Comparison of ENCODE assay signal across 26 cellular contexts in genomic region chr1:18540136-18540765, GRCh38. TPM values are rescaled to one million over a fixed set of nuclear protein-coding genes. Genes with fewer than 3 reads are reported as not detected.
"Had no signal": no experiment of that assay in that cellular context is flagged by ENCODE, and none has a peak within 500 bp of the region (broad histone marks: within the 10 kb centered on the region; RNA-seq: fewer than 3 reads in every experiment).

No MANE protein-coding gene starts in this region.

- H3K4me3 Mint-ChIP-seq: activated CD4-positive, alpha-beta T cell treated with anti-CD3 and anti-CD28 coated beads, Interleukin-2, amount 10 ng/mL, durations not matched to agents 7 days and 5 days; activated CD8-positive, alpha-beta T cell treated with anti-CD3 and anti-CD28 coated beads for 36 hours; activated naive CD4-positive, alpha-beta T cell treated with anti-CD3 and anti-CD28 coated beads, Interleukin-2, amount 10 ng/mL, durations not matched to agents 7 days and 5 days; activated naive CD8-positive, alpha-beta T cell treated with anti-CD3 and anti-CD28 coated beads, Interleukin-2, amount 50 U/mL, for 24 hours; activated T-cell treated with anti-CD3 and anti-CD28 coated beads, Interleukin-2, amount 50 U/mL, for 72 hours; dendritic cell treated with granulocyte-macrophage colony-stimulating factor and Interleukin-4, amounts not matched to agents 40 ng/mL and 50 ng/mL, for 4 days; natural killer cell; stimulated activated memory B cell treated with anti-CD40 and anti-IgM and Interleukin-4, amounts not matched to agents 10 μg/mL and 1 μg/mL and 100 μg/mL, for 72 hours; T-cell; T-helper 2 cell treated with Interferon-gamma antibody and Interleukin-4, amounts not matched to agents 5 μg/mL and 100 μg/mL, for 36 hours had no signal

- H3K9me3 Mint-ChIP-seq: activated CD4-positive, alpha-beta T cell treated with anti-CD3 and anti-CD28 coated beads, Interleukin-2, amount 10 ng/mL, durations not matched to agents 7 days and 5 days; activated CD8-positive, alpha-beta T cell treated with anti-CD3 and anti-CD28 coated beads for 36 hours; activated naive CD4-positive, alpha-beta T cell treated with anti-CD3 and anti-CD28 coated beads, Interleukin-2, amount 10 ng/mL, durations not matched to agents 7 days and 5 days; activated T-cell treated with anti-CD3 and anti-CD28 coated beads, Interleukin-2, amount 50 U/mL, for 72 hours; dendritic cell treated with granulocyte-macrophage colony-stimulating factor and Interleukin-4, amounts not matched to agents 40 ng/mL and 50 ng/mL, for 4 days; natural killer cell; T-helper 2 cell treated with Interferon-gamma antibody and Interleukin-4, amounts not matched to agents 5 μg/mL and 100 μg/mL, for 36 hours had no signal

- H3K36me3 Mint-ChIP-seq: activated naive CD4-positive, alpha-beta T cell treated with anti-CD3 and anti-CD28 coated beads, Interleukin-2, amount 10 ng/mL, durations not matched to agents 7 days and 5 days; natural killer cell; stimulated activated memory B cell treated with anti-CD40 and anti-IgM and Interleukin-4, amounts not matched to agents 10 μg/mL and 1 μg/mL and 100 μg/mL, for 72 hours; T-cell had no signal

- H3K4me1 Mint-ChIP-seq: activated CD4-positive, alpha-beta T cell treated with anti-CD3 and anti-CD28 coated beads, Interleukin-2, amount 10 ng/mL, durations not matched to agents 7 days and 5 days; activated naive CD4-positive, alpha-beta T cell treated with anti-CD3 and anti-CD28 coated beads, Interleukin-2, amount 10 ng/mL, durations not matched to agents 7 days and 5 days; activated naive CD8-positive, alpha-beta T cell treated with anti-CD3 and anti-CD28 coated beads, Interleukin-2, amount 50 U/mL, for 24 hours; natural killer cell; stimulated activated memory B cell treated with anti-CD40 and anti-IgM and Interleukin-4, amounts not matched to agents 10 μg/mL and 1 μg/mL and 100 μg/mL, for 72 hours; T-cell had no signal

- DNase-seq: activated CD4-positive, alpha-beta T cell treated with anti-CD3 and anti-CD28 coated beads, Interleukin-2, amount 10 ng/mL, durations not matched to agents 7 days and 5 days; activated CD8-positive, alpha-beta T cell treated with anti-CD3 and anti-CD28 coated beads for 36 hours; activated effector memory CD4-positive, alpha-beta T cell treated with anti-CD3 and anti-CD28 coated beads, Interleukin-2, amount 50 U/mL, for 16 hours; activated naive CD4-positive, alpha-beta T cell treated with anti-CD3 and anti-CD28 coated beads, Interleukin-2, amount 10 ng/mL, durations not matched to agents 7 days and 5 days; activated naive CD8-positive, alpha-beta T cell treated with anti-CD3 and anti-CD28 coated beads, Interleukin-2, amount 50 U/mL, for 24 hours; activated T-cell treated with anti-CD3 and anti-CD28 coated beads, Interleukin-2, amount 50 U/mL, for 72 hours; effector CD8-positive, alpha-beta T cell; foreskin keratinocyte; left lung; midbrain; natural killer cell; small intestine; T-cell; testis; trophoblast cell had no signal

- H3K4me3 ChIP-seq: left lung, pancreas, right lobe of liver, testis had no signal

- H3K4me1 ChIP-seq: foreskin keratinocyte, left lung, right lobe of liver, testis had no signal

- H3K27me3 ChIP-seq: pancreas, right lobe of liver, testis had no signal

- ATAC-seq: activated CD4-positive, CD25-positive, alpha-beta regulatory T cell treated with anti-CD3 and anti-CD28 coated beads, Interleukin-2, amount 50 U/mL, for 24 hours; activated CD8-positive, alpha-beta T cell treated with anti-CD3 and anti-CD28 coated beads for 36 hours; activated naive CD8-positive, alpha-beta T cell treated with anti-CD3 and anti-CD28 coated beads, Interleukin-2, amount 50 U/mL, for 24 hours; activated T-cell treated with anti-CD3 and anti-CD28 coated beads, Interleukin-2, amount 50 U/mL, for 72 hours; foreskin keratinocyte; left lung; natural killer cell; pancreas; right lobe of liver; stimulated activated memory B cell treated with anti-CD40 and anti-IgM and Interleukin-4, amounts not matched to agents 10 μg/mL and 1 μg/mL and 100 μg/mL, for 72 hours; T-cell had no signal

- H3K27ac ChIP-seq: foreskin keratinocyte, left lung, neutrophil, pancreas, right lobe of liver, testis, VCaP had no signal

- H3K9me3 ChIP-seq: left lung, neutrophil, pancreas, right lobe of liver, testis had no signal

- H3K36me3 ChIP-seq: left lung, neutrophil, pancreas, right lobe of liver had no signal

- H3K27ac Mint-ChIP-seq: activated CD4-positive, alpha-beta T cell treated with anti-CD3 and anti-CD28 coated beads, Interleukin-2, amount 10 ng/mL, durations not matched to agents 7 days and 5 days; activated CD8-positive, alpha-beta T cell treated with anti-CD3 and anti-CD28 coated beads for 36 hours; activated naive CD4-positive, alpha-beta T cell treated with anti-CD3 and anti-CD28 coated beads, Interleukin-2, amount 10 ng/mL, durations not matched to agents 7 days and 5 days; activated naive CD8-positive, alpha-beta T cell treated with anti-CD3 and anti-CD28 coated beads, Interleukin-2, amount 50 U/mL, for 24 hours; activated T-cell treated with anti-CD3 and anti-CD28 coated beads, Interleukin-2, amount 50 U/mL, for 72 hours; dendritic cell treated with granulocyte-macrophage colony-stimulating factor and Interleukin-4, amounts not matched to agents 40 ng/mL and 50 ng/mL, for 4 days; natural killer cell; stimulated activated memory B cell treated with anti-CD40 and anti-IgM and Interleukin-4, amounts not matched to agents 10 μg/mL and 1 μg/mL and 100 μg/mL, for 72 hours; T-cell; T-helper 2 cell treated with Interferon-gamma antibody and Interleukin-4, amounts not matched to agents 5 μg/mL and 100 μg/mL, for 36 hours had no signal

RNA-seq across cellular contexts. Expression of gene KLHDC7A, which starts 59.5 kb away (rescaled TPM):
- total RNA-seq: activated CD4-positive, alpha-beta T cell treated with anti-CD3 and anti-CD28 coated beads, Interleukin-2, amount 10 ng/mL, durations not matched to agents 7 days and 5 days; activated CD8-positive, alpha-beta T cell treated with anti-CD3 and anti-CD28 coated beads for 36 hours; activated T-cell treated with anti-CD3 and anti-CD28 coated beads, Interleukin-2, amount 50 U/mL, for 72 hours; foreskin keratinocyte; glomerular endothelial cell; lung microvascular endothelial cell; pulmonary artery endothelial cell; T-cell had no signal
